ENCODE assay signal across 14 cellular contexts in the genomic region with DNA sequence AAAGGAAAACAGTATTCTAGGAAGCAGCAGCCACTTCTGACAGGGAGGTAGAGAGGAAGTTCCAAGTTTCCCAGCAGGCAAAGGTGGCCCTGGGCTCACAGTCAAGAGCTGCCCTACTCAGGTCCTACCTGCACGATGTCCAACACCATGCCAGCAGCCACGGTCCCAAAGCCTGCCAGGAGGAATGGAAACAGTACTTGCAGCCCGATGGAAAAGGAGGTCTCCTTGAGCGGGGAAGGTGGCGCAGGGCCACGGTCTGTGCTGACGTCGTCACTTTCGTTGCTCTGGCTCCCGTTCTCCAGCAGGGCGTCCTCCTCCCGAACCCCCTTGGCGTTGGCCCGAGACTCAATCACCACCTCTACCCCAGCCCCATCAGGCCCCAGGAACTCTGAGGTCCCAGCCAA. TPM values are rescaled to one million over a fixed set of nuclear protein-coding genes. Genes with fewer than 3 reads are reported as not detected.
DNase-seq lines count a peak whose midpoint lies in the region; TF ChIP-seq lines count a peak whose summit lies in the region.
"Had no signal": no experiment of that assay in that cellular context is flagged by ENCODE, and none has a peak within 500 bp of the region (broad histone marks: within the 10 kb centered on the region; RNA-seq: fewer than 3 reads in every experiment).

No MANE protein-coding gene starts in this region.

- H3K4me3 ChIP-seq in right atrium auricular region, result peak overlapping the region; percentile 76 to 97
- peak overlapping the region; percentile 2 to 6 for H3K4me3 ChIP-seq in tibial artery
- no peak overlapping the region for H3K4me3 ChIP-seq in vagina
- H3K4me3 ChIP-seq: HAP-1, MG63 had no signal

- no peaks in the 10 kb centered on the region for H3K9me3 Mint-ChIP-seq in activated naive CD8-positive, alpha-beta T cell (ENCODE audit: low read depth)
- H3K9me3 Mint-ChIP-seq in activated naive CD8-positive, alpha-beta T cell treated with anti-CD3 and anti-CD28 coated beads for 36 hours, result no peaks in the 10 kb centered on the region
- no peaks in the 10 kb centered on the region for H3K9me3 Mint-ChIP-seq in glutamatergic neuron (ENCODE audit: unreplicated experiment)
- H3K9me3 Mint-ChIP-seq: activated CD8-positive, alpha-beta T cell treated with anti-CD3 and anti-CD28 coated beads for 36 hours had no signal

- no peak for DNase-seq in activated naive CD8-positive, alpha-beta T cell treated with anti-CD3 and anti-CD28 coated beads for 36 hours
- no peak for DNase-seq in right atrium auricular region (ENCODE audit: low spot score)
- DNase-seq in tibial artery, result no peak
- no peak for DNase-seq in glutamatergic neuron
- no peak for DNase-seq in vagina (ENCODE audit: extremely low spot score in 2 of 2)
- DNase-seq: activated CD8-positive, alpha-beta T cell treated with anti-CD3 and anti-CD28 coated beads for 36 hours; activated effector memory CD4-positive, alpha-beta T cell treated with Interleukin-2 at 50 U/mL for 16 hours; MG63; NK-92 treated with Interleukin-12 subunit alpha and Interleukin-12 subunit beta, amount 100 ng/mL, for 24 hours had no signal

- no peaks in the 10 kb centered on the region for H3K9me3 ChIP-seq in right atrium auricular region
- no peaks in the 10 kb centered on the region for H3K9me3 ChIP-seq in tibial artery
- no peaks in the 10 kb centered on the region for H3K9me3 ChIP-seq in vagina
- H3K9me3 ChIP-seq: HAP-1, MG63, testis had no signal

- intact Hi-C loops in tibial artery (cut with DNase I; ENCODE audit: low total_unique reads), result loop anchor here (10.0 kb wide), 1 partner anchor 55 kb away; the partner anchor contains the start of gene NUCKS1
- intact Hi-C loops in vagina (cut with DNase I), result no loop called here

- peak overlapping the region; percentile 93 to 97 for H3K27ac ChIP-seq in right atrium auricular region
- no peak overlapping the region for H3K27ac ChIP-seq in tibial artery
- H3K27ac ChIP-seq in vagina, result no peak overlapping the region
- H3K27ac ChIP-seq: brain microvascular endothelial cell, testis had no signal

- no peaks in the 10 kb centered on the region for H3K27me3 ChIP-seq in right atrium auricular region
- H3K27me3 ChIP-seq in tibial artery, result no peaks in the 10 kb centered on the region
- no peaks in the 10 kb centered on the region for H3K27me3 ChIP-seq in vagina
- H3K27me3 ChIP-seq: brain microvascular endothelial cell, MG63, testis had no signal

- no peak overlapping the region for H3K27ac Mint-ChIP-seq in activated naive CD8-positive, alpha-beta T cell
- H3K27ac Mint-ChIP-seq in activated naive CD8-positive, alpha-beta T cell treated with anti-CD3 and anti-CD28 coated beads for 36 hours, result no peak overlapping the region
- H3K27ac Mint-ChIP-seq in glutamatergic neuron (ENCODE audit: unreplicated experiment), result no peak overlapping the region

- TF ChIP-seq CTCF in right atrium auricular region (IDR thresholded peaks at IDR 0.05) (no peak), tibial artery (IDR thresholded peaks at IDR 0.05) (no peak), glutamatergic neuron (IDR thresholded peaks at IDR 0.05; ENCODE audit: partially characterized antibody, unreplicated experiment) (no peak), vagina (IDR thresholded peaks at IDR 0.05) (no peak)

- no peaks in the 10 kb centered on the region for H3K27me3 Mint-ChIP-seq in activated naive CD8-positive, alpha-beta T cell
- H3K27me3 Mint-ChIP-seq in activated naive CD8-positive, alpha-beta T cell treated with anti-CD3 and anti-CD28 coated beads for 36 hours, result no peaks in the 10 kb centered on the region
- H3K27me3 Mint-ChIP-seq in glutamatergic neuron (ENCODE audit: unreplicated experiment), result peaks cover 18% of the 10 kb centered on the region
- H3K27me3 Mint-ChIP-seq: activated CD8-positive, alpha-beta T cell treated with anti-CD3 and anti-CD28 coated beads for 36 hours had no signal

- H3K36me3 ChIP-seq in right atrium auricular region (peaks cover 29% of the 10 kb centered on the region), tibial artery (peaks cover 0 to 17% (median 15%) of the 10 kb centered on the region in 3 donors), vagina (no peaks in the 10 kb centered on the region)

- TF ChIP-seq POLR2A in vagina (IDR thresholded peaks at IDR 0.05), result no peak

- H3K4me1 ChIP-seq in right atrium auricular region, result peaks cover 0 to 67% of the 10 kb centered on the region in 2 donors
- H3K4me1 ChIP-seq in tibial artery, result peaks cover 0 to 82% (median 59%) of the 10 kb centered on the region in 4 donors
- peaks cover 77% of the 10 kb centered on the region for H3K4me1 ChIP-seq in vagina

- H3K4me3 Mint-ChIP-seq in activated naive CD8-positive, alpha-beta T cell, result peak overlapping the region; percentile 91
- H3K4me3 Mint-ChIP-seq in activated naive CD8-positive, alpha-beta T cell treated with anti-CD3 and anti-CD28 coated beads for 36 hours, result no peak overlapping the region
- H3K4me3 Mint-ChIP-seq in glutamatergic neuron (ENCODE audit: unreplicated experiment), result no peak overlapping the region

- H3K36me3 Mint-ChIP-seq in activated naive CD8-positive, alpha-beta T cell, result peaks cover 3% of the 10 kb centered on the region
- H3K36me3 Mint-ChIP-seq in activated naive CD8-positive, alpha-beta T cell treated with anti-CD3 and anti-CD28 coated beads for 36 hours, result peaks cover 25% of the 10 kb centered on the region
- no peaks in the 10 kb centered on the region for H3K36me3 Mint-ChIP-seq in glutamatergic neuron (ENCODE audit: unreplicated experiment)

- peaks cover 79% of the 10 kb centered on the region for H3K4me1 Mint-ChIP-seq in activated naive CD8-positive, alpha-beta T cell (ENCODE audit: low read depth)
- H3K4me1 Mint-ChIP-seq in activated naive CD8-positive, alpha-beta T cell treated with anti-CD3 and anti-CD28 coated beads for 36 hours, result peaks cover 70% of the 10 kb centered on the region
- peaks cover 10% of the 10 kb centered on the region for H3K4me1 Mint-ChIP-seq in glutamatergic neuron (ENCODE audit: low read depth, unreplicated experiment)

RNA-seq across cellular contexts. Expression of gene SLC41A1, which starts 3.1 kb away (rescaled TPM):
- total RNA-seq in activated naive CD8-positive, alpha-beta T cell treated with anti-CD3 and anti-CD28 coated beads for 36 hours, result 10 to 100 TPM; 31.5 to 31.6 TPM
- total RNA-seq in right atrium auricular region, result 100 to 1,000 TPM; 204 to 255 TPM
- 6.2 TPM for total RNA-seq in glutamatergic neuron (ENCODE audit: unreplicated experiment)
- 17.7 TPM for total RNA-seq in vagina

RNA-seq across cellular contexts. Expression of gene RAB29, which starts 34.7 kb away (rescaled TPM):
- total RNA-seq in activated naive CD8-positive, alpha-beta T cell treated with anti-CD3 and anti-CD28 coated beads for 36 hours, result 10 to 100 TPM; 31.0 to 31.7 TPM
- total RNA-seq in right atrium auricular region, result 10 to 100 TPM; 17.7 to 18.6 TPM
- 1.7 TPM for total RNA-seq in glutamatergic neuron (ENCODE audit: unreplicated experiment)
- total RNA-seq in vagina, result 7.9 TPM

RNA-seq across cellular contexts. Expression of gene PM20D1, which starts 40.0 kb away (rescaled TPM):
- under 1 TPM; 0.20 to 0.25 TPM for total RNA-seq in activated naive CD8-positive, alpha-beta T cell treated with anti-CD3 and anti-CD28 coated beads for 36 hours
- 1 to 10 TPM; 1.2 to 1.4 TPM for total RNA-seq in right atrium auricular region
- not detected for total RNA-seq in glutamatergic neuron (ENCODE audit: unreplicated experiment)
- total RNA-seq in vagina, result not detected
- total RNA-seq: endothelial cell of umbilical vein had no signal

RNA-seq across cellular contexts. Expression of gene NUCKS1, which starts 60.0 kb away (rescaled TPM):
- total RNA-seq in activated naive CD8-positive, alpha-beta T cell treated with anti-CD3 and anti-CD28 coated beads for 36 hours, result 100 to 1,000 TPM; 174 TPM
- total RNA-seq in right atrium auricular region (100 to 1,000 TPM; 109 to 128 TPM), glutamatergic neuron (ENCODE audit: unreplicated experiment) (124 TPM), vagina (57.2 TPM)

Comparison
In these comparisons a context has a peak if more than half of its experiments do, and no peak if none do; other contexts are left out.
1. H3K27ac ChIP-seq: peak in right atrium auricular region (2 of 2); none in tibial artery (0 of 2) and vagina (single experiment).
2. H3K4me3 ChIP-seq: peak in right atrium auricular region (2 of 2) and tibial artery (2 of 2); none in vagina (0 of 2).
3. RNA of gene SLC41A1, which starts 3.1 kb away (total RNA-seq): 204 to 255 TPM in right atrium auricular region; 31.5 to 31.6 TPM in activated naive CD8-positive, alpha-beta T cell treated with anti-CD3 and anti-CD28 coated beads for 36 hours, 17.7 TPM in vagina (single experiment) and 6.2 TPM in glutamatergic neuron (single experiment); every median in the first group is over 4 times any median in the second.